Comparison of ENCODE assay signal across 8 cellular contexts in the genomic region with DNA sequence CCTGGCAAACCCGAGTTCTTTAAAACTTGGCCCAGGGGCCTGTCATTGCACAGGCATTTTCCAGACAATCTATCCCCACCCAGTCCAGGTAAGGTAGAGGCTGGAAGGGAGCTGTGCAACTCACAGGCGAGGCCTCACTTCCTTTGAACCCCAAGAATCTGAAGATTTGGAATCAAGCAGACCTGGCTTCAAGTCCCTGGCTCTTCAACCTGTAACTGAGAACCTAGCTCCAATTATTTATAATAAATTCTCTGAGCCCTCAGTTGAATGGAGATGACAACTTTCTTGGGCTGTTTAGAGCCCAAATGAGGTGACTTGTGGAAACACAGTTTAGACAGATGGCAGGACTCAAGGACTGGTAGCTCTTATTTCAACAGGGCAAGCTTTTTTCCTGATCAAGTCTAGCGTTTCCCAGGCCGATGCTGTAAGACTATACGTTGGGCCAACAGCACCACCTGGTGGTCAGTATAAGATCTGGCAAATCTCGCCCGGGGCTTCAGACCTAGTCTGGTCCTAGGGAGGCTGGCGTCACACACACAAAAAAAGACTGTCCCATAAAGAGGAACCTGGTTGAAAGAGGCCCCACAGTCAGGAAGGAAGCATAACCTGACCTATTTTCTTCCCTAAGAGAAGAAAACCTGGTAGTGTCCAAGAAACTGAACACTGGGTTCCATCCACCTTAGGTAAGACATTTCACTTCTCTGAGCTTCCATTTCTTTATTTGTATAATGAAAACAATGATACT.
DNase-seq lines count a peak whose midpoint lies in the region; ATAC-seq and TF ChIP-seq lines count a peak whose summit lies in the region.

No MANE protein-coding gene starts in this region.

- H3K9me3 ChIP-seq in esophagus muscularis mucosa, result no peaks in the 10 kb centered on the region

- no peaks in the 10 kb centered on the region for H3K36me3 Mint-ChIP-seq in natural killer cell treated with Interleukin-12 subunit alpha and Interleukin-12 subunit beta and Interleukin-15 and Interleukin-18, amount 100 ng/mL, for 72 hours

- no peak overlapping the region for H3K27ac Mint-ChIP-seq in natural killer cell treated with Interleukin-12 subunit alpha and Interleukin-12 subunit beta and Interleukin-15 and Interleukin-18, amount 100 ng/mL, for 72 hours

- WGBS in esophagus muscularis mucosa, result 27% methylated on average over 6 of the region's 8 CpGs

- intact Hi-C loops in esophagus muscularis mucosa (cut with DNase I), result loop anchor here (1.0 to 5.0 kb wide), 2 partner anchors 33 to 123 kb away; no protein-coding TSS in a partner anchor

- H3K9me3 Mint-ChIP-seq in natural killer cell treated with Interleukin-12 subunit alpha and Interleukin-12 subunit beta and Interleukin-15 and Interleukin-18, amount 100 ng/mL, for 72 hours, result no peaks in the 10 kb centered on the region

- no peaks in the 10 kb centered on the region for H3K36me3 ChIP-seq in esophagus muscularis mucosa

- peak; percentile 87 for ATAC-seq in GM21717 (IDR thresholded peaks at IDR 0.05; ENCODE audit: unreplicated experiment)
- peak; percentile 77 to 84 for ATAC-seq in natural killer cell treated with Interleukin-12 subunit alpha and Interleukin-12 subunit beta and Interleukin-15 and Interleukin-18, amount 100 ng/mL, for 72 hours

- no peak overlapping the region for H3K4me3 ChIP-seq in Jurkat, Clone E6-1 (ENCODE audit: low read length)
- no peak overlapping the region for H3K4me3 ChIP-seq in esophagus muscularis mucosa

- H3K4me1 Mint-ChIP-seq in natural killer cell treated with Interleukin-12 subunit alpha and Interleukin-12 subunit beta and Interleukin-15 and Interleukin-18, amount 100 ng/mL, for 72 hours (ENCODE audit: low read depth in 2 of 2), result no peaks in the 10 kb centered on the region

- H3K27ac ChIP-seq in esophagus muscularis mucosa (replicated peaks in 1 of 4), result no peak overlapping the region

- DNase-seq in DMS53 treated with DMSO at 0.1 percent for 48 hours (lab: John Stamatoyannopoulos, UW; ENCODE audit: unreplicated experiment) (peak; percentile 62), OCI-M1 (lab: John Stamatoyannopoulos, UW) (peak; percentile 93), activated T-cell treated with anti-CD3 and anti-CD28 coated beads for 1 hour (ENCODE audit: low read depth) (peak; percentile 68), esophagus muscularis mucosa (ENCODE audit: extremely low spot score) (peak; percentile 95)
- peak; percentile 74 for DNase-seq in Jurkat, Clone E6-1 (ENCODE audit: low read depth, low spot score)
- DNase-seq in natural killer cell treated with Interleukin-12 subunit alpha and Interleukin-12 subunit beta and Interleukin-15 and Interleukin-18, amount 100 ng/mL, for 72 hours (ENCODE audit: low spot score), result peak; percentile 67
- peak; percentile 46 to 86 (median 63) for DNase-seq in stimulated activated naive CD4-positive, alpha-beta T cell (lab: John Stamatoyannopoulos, UW)

- peaks cover 0 to 7% (median 2%) of the 10 kb centered on the region in 4 donors for H3K27me3 ChIP-seq in esophagus muscularis mucosa

- H3K27me3 Mint-ChIP-seq in natural killer cell treated with Interleukin-12 subunit alpha and Interleukin-12 subunit beta and Interleukin-15 and Interleukin-18, amount 100 ng/mL, for 72 hours, result peaks cover 34 to 56% of the 10 kb centered on the region in 2 donors

- no peak for TF ChIP-seq POLR2A in esophagus muscularis mucosa (IDR thresholded peaks at IDR 0.05; ENCODE audit: low read depth)

- TF ChIP-seq EP300 in esophagus muscularis mucosa (IDR thresholded peaks at IDR 0.05), result no peak

- H3K4me1 ChIP-seq in esophagus muscularis mucosa, result no peaks in the 10 kb centered on the region

- TF ChIP-seq CTCF in esophagus muscularis mucosa (IDR thresholded peaks at IDR 0.05), result peak; percentile 83 to 85 (median 83)

- H3K4me3 Mint-ChIP-seq in natural killer cell treated with Interleukin-12 subunit alpha and Interleukin-12 subunit beta and Interleukin-15 and Interleukin-18, amount 100 ng/mL, for 72 hours, result no peak overlapping the region
